In genomic region chr1:187237542-187237941, GRCh38 we compare ENCODE assay signal across 21 cellular contexts.
"Had no signal": no experiment of that assay in that cellular context is flagged by ENCODE, and none has a peak within 500 bp of the region (broad histone marks: within the 10 kb centered on the region; RNA-seq: fewer than 3 reads in every experiment).

No MANE protein-coding gene starts in this region.

- ATAC-seq: activated T-cell treated with anti-CD3 and anti-CD28 coated beads, Interleukin-2, amount 50 U/mL, for 4 hours; activated T-helper 17 cell treated with anti-CD3 and anti-CD28 coated beads, Interleukin-2, amount 50 U/mL, for 72 hours; gastrocnemius medialis; left colon; right lobe of liver; stimulated activated effector memory CD8-positive, alpha-beta T cell treated with anti-CD3 and anti-CD28 coated beads, Interleukin-12 subunit alpha, Interleukin-12 subunit beta, amount 100 ng/mL, for 72 hours had no signal

- H3K9me3 ChIP-seq: colonic mucosa, gastrocnemius medialis, neutrophil, right lobe of liver, thoracic aorta had no signal

- H3K27me3 ChIP-seq: colonic mucosa, dorsolateral prefrontal cortex, neutrophil, right lobe of liver had no signal

- H3K27ac ChIP-seq: colonic mucosa, dorsolateral prefrontal cortex, gastrocnemius medialis, neutrophil, right lobe of liver, thoracic aorta had no signal

- H3K36me3 ChIP-seq: colonic mucosa, gastrocnemius medialis, neutrophil, right lobe of liver, thoracic aorta had no signal

- H3K4me3 ChIP-seq: colonic mucosa, dorsolateral prefrontal cortex, gastrocnemius medialis, right lobe of liver, thoracic aorta had no signal

- H3K4me1 ChIP-seq: colonic mucosa, gastrocnemius medialis, right lobe of liver had no signal

- DNase-seq: activated CD4-positive, alpha-beta memory T cell treated with anti-CD3 and anti-CD28 coated beads, Interleukin-2, amount 10 ng/mL, durations not matched to agents 7 days and 5 days; activated CD4-positive, alpha-beta T cell treated with anti-CD3 and anti-CD28 coated beads for 1 hour; activated CD4-positive, alpha-beta T cell treated with anti-CD3 and anti-CD28 coated beads, Interleukin-2, amount 10 ng/mL, durations not matched to agents 7 days and 5 days; activated gamma-delta T cell treated with Interleukin-2 at 50 U/mL for 16 hours; activated naive CD4-positive, alpha-beta T cell treated with anti-CD3 and anti-CD28 coated beads, Interleukin-2, amount 50 U/mL, for 16 hours; activated T-cell treated with anti-CD3 and anti-CD28 coated beads, Interleukin-2, amount 50 U/mL, for 4 hours; colonic mucosa; dorsolateral prefrontal cortex; effector memory CD4-positive, alpha-beta T cell; gastrocnemius medialis; glutamatergic neuron; islet precursor cell; left colon; naive B cell; nephron progenitor cell; right lobe of liver; stimulated activated CD4-positive, alpha-beta T cell treated with anti-CD3 and anti-CD28 coated beads, Interleukin-4, amount 100 ng/mL, for 1 hour had no signal
